ENCODE assay signal across 8 cellular contexts in genomic region chr5:129094087-129094923, GRCh38. TPM values are rescaled to one million over a fixed set of nuclear protein-coding genes. Genes with fewer than 3 reads are reported as not detected.
DNase-seq lines count a peak whose midpoint lies in the region; ATAC-seq and TF ChIP-seq lines count a peak whose summit lies in the region.

TSS of gene ISOC1 (plus strand) at chr5:129094749. CDS start at chr5:129094767, 18 bp downstream.

- H3K9me3 ChIP-seq in heart left ventricle: no peaks in the 10 kb centered on the region
- H3K9me3 ChIP-seq in upper lobe of left lung: no peaks in the 10 kb centered on the region

- POLR2A ChIA-PET in T-cell (lab: Charles Lee): interaction anchor here in 1 of 2 donors (1.9 kb wide), 1 partner anchor 32 kb away, joined by 11 read pairs; no protein-coding TSS in a partner anchor

- TF ChIP-seq CTCF in GM13977 (IDR thresholded peaks at IDR 0.05; ENCODE audit: extremely low read depth, insufficient read depth, missing control alignments) (peak; percentile 20), heart left ventricle (IDR thresholded peaks at IDR 0.05) (peak in 1 of 12 donors; percentile 11), upper lobe of left lung (IDR thresholded peaks at IDR 0.05) (peak in 2 of 6 experiments; percentile 6 to 29)

- peak within 1 kb of the TSS; percentile 75 to 95 (median 83) for H3K4me3 ChIP-seq in heart left ventricle
- peak within 1 kb of the TSS; percentile 85 to 96 (median 92) for H3K4me3 ChIP-seq in upper lobe of left lung

- TF ChIP-seq POLR2A in heart left ventricle (IDR thresholded peaks at IDR 0.05) (peak; percentile 44 to 95), upper lobe of left lung (IDR thresholded peaks at IDR 0.05) (peak in 3 of 4 donors; percentile 77 to 93 (median 83))

- H3K4me1 ChIP-seq in heart left ventricle: peaks cover 2 to 40% (median 31%) of the 10 kb centered on the region in 12 donors
- H3K4me1 ChIP-seq in upper lobe of left lung: peaks cover 17 to 29% (median 18%) of the 10 kb centered on the region in 4 donors

- H3K4me1 Mint-ChIP-seq in T-cell: peaks cover 34 to 38% (median 35%) of the 10 kb centered on the region in 3 donors

- TF ChIP-seq EP300 in upper lobe of left lung (IDR thresholded peaks at IDR 0.05): no peak

- H3K27me3 Mint-ChIP-seq in T-cell: peaks cover 11 to 15% of the 10 kb centered on the region in 2 donors

- CTCF ChIA-PET in T-cell (lab: Charles Lee): interaction anchor here (1.2 to 2.8 kb wide), 5 partner anchors 10 to 188 kb away, joined by 3 to 27 read pairs (median 3); no protein-coding TSS in a partner anchor

- H3K27me3 ChIP-seq in heart left ventricle: no peaks in the 10 kb centered on the region
- no peaks in the 10 kb centered on the region for H3K27me3 ChIP-seq in upper lobe of left lung

- WGBS in adipose tissue, 3 donors: 1% methylated on average over 64 to 87 of the region's 87 CpGs
- 1% methylated on average over 19 to 87 of the region's 87 CpGs for WGBS in heart left ventricle, 4 donors
- 1 to 4% methylated on average over 16 to 46 of the region's 87 CpGs for WGBS in upper lobe of left lung, 2 donors

- in situ Hi-C loops in GM13977 (cut with MboI; ENCODE audit: low pct_unique_long_range_greater_than_20kb, low sequenced_read_pairs, unreplicated experiment): no loop called here

- H3K27ac Mint-ChIP-seq in T-cell: peak within 1 kb of the TSS; percentile 84 to 90

- peak; percentile 95 for DNase-seq in GM13977 (ENCODE audit: low spot score)
- DNase-seq in NCI-H1436 treated with DMSO at 0.1 percent for 48 hours (lab: John Stamatoyannopoulos, UW): peak; percentile 46
- DNase-seq in T-cell: peak; percentile 80 to 94 (median 91)
- peak; percentile 94 to 96 (median 95) for DNase-seq in heart left ventricle
- peak; percentile 96 for DNase-seq in posterior vena cava (ENCODE audit: low spot score)
- peak; percentile 91 to 98 for DNase-seq in upper lobe of left lung

- H3K36me3 Mint-ChIP-seq in T-cell: no peaks in the 10 kb centered on the region

- no peaks in the 10 kb centered on the region for H3K9me3 Mint-ChIP-seq in T-cell

- ATAC-seq in HG02870 (IDR thresholded peaks at IDR 0.05; ENCODE audit: unreplicated experiment) (peak; percentile 83), T-cell (replicated peaks in 1 of 4) (peak; percentile 89 to 94 (median 92)), heart left ventricle (peak; percentile 87 to 98 (median 95)), upper lobe of left lung (ENCODE audit: low FRiP score in 2 of 2) (peak; percentile 96 to 99)

- H3K27ac ChIP-seq in adipose tissue (ENCODE audit: low read depth, low read length): no peak within 1 kb of the TSS
- H3K27ac ChIP-seq in heart left ventricle: peak within 1 kb of the TSS; percentile 74 to 97 (median 90)
- H3K27ac ChIP-seq in upper lobe of left lung: peak within 1 kb of the TSS; percentile 86 to 95 (median 88)

- H3K36me3 ChIP-seq in heart left ventricle (no peaks in the 10 kb centered on the region), upper lobe of left lung (no peaks in the 10 kb centered on the region)

- intact Hi-C loops in heart left ventricle (cut with DNase I): loop anchor here in 1 of 10 donors (10.0 kb wide), 1 partner anchor 170 kb away; no protein-coding TSS in a partner anchor
- intact Hi-C loops in posterior vena cava (cut with DNase I): no loop called here

- H3K4me3 Mint-ChIP-seq in T-cell: peak within 1 kb of the TSS; percentile 85 to 90 (median 86)

RNA-seq across cellular contexts. Expression of gene ISOC1, which starts in this region (rescaled TPM):
- total RNA-seq in T-cell (10 to 100 TPM in 3 of 5 donors, 1 to 10 TPM in 2; 9.2 to 16.5 (median 13.6) TPM), heart left ventricle (10 to 100 TPM; 44.8 to 98.6 (median 73.8) TPM), posterior vena cava (1 to 10 TPM; 7.7 to 9.9 TPM), upper lobe of left lung (10 to 100 TPM in 4 of 6 donors, 1 to 10 TPM in 2; 6.3 to 37.9 (median 20.9) TPM)
- polyA plus RNA-seq in adipose tissue (10 to 100 TPM; 16.2 to 39.8 (median 18.0) TPM), heart left ventricle (10 to 100 TPM; 42.3 to 48.9 TPM)

Comparison
In these comparisons a context has a peak if more than half of its experiments do, and no peak if none do; other contexts are left out.
1. DNase-seq: peak in every context shown above with its lines; median percentile 96 in posterior vena cava; 95 in GM13977; 95 in heart left ventricle; 94 in upper lobe of left lung; 91 in T-cell; 46 in NCI-H1436 treated with DMSO at 0.1 percent for 48 hours.